In the genomic region with DNA sequence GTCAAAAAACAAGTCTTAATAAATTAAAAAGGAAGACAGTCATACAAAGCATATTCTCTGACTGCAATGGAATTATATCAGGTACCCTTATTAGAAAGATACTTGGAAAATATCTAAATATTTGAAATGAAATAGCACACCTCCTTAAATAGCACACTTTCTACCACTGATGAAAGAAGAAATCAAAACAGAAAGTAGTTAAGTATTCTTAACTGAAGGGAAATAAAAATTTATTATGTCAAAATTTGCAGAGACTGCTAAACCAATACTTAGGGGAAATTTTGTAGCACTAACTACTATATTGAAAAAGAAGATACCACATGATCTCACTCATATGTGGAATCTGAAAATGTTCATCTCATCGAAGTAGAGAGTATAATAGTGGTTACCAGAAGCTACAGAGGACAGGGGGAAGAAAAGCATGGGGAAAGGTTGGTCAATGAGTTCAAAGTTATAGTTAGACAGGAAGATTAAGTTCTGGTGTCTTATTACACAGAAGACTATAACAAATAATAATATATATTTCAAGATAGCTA, we compare ENCODE assay signal across 23 cellular contexts.
DNase-seq lines count a peak whose midpoint lies in the region; ATAC-seq, FAIRE-seq and TF ChIP-seq lines count a peak whose summit lies in the region.
"Had no signal": no experiment of that assay in that cellular context is flagged by ENCODE, and none has a peak within 500 bp of the region (broad histone marks: within the 10 kb centered on the region; RNA-seq: fewer than 3 reads in every experiment).

No MANE protein-coding gene starts in this region.

- no peak overlapping the region for H2AFZ ChIP-seq in osteoblast (ENCODE audit: low read length)
- H2AFZ ChIP-seq: PC-9 had no signal

- H4K20me1 ChIP-seq in osteoblast (ENCODE audit: insufficient read depth, low read length): no peaks in the 10 kb centered on the region

- H3K36me3 ChIP-seq in osteoblast (ENCODE audit: insufficient read depth, low read length): peaks cover 14% of the 10 kb centered on the region

- H3K9me3 ChIP-seq in osteoblast (ENCODE audit: low read depth, low read length): no peaks in the 10 kb centered on the region
- H3K9me3 ChIP-seq: SJSA1 had no signal

- H3K79me2 ChIP-seq in osteoblast (ENCODE audit: insufficient read depth, low read length): no peaks in the 10 kb centered on the region

- DNase-seq in memory B cell (ENCODE audit: low spot score in 2 of 2) (no peak), NCI-H187 (lab: John Stamatoyannopoulos, UW) (no peak), osteoblast (ENCODE audit: insufficient read length, low spot score, missing footprints) (no peak)
- no peak for DNase-seq in T-helper 2 cell treated with Interferon-gamma antibody and Interleukin-4, amounts not matched to agents 5 μg/mL and 100 μg/mL, for 36 hours (ENCODE audit: low spot score)
- DNase-seq: CD4-positive, CD25-positive, alpha-beta regulatory T cell; NCI-H1048; NCI-H1417; NCI-H1694; NCI-H2081; NCI-H2227 treated with DMSO at 0.1 percent for 48 hours; NCI-H526 treated with DMSO at 0.1 percent for 48 hours; PC-9; Right ventricle myocardium superior had no signal

- H3K27ac Mint-ChIP-seq in memory B cell: peak overlapping the region; percentile 8
- H3K27ac Mint-ChIP-seq in T-helper 2 cell treated with Interferon-gamma antibody and Interleukin-4, amounts not matched to agents 5 μg/mL and 100 μg/mL, for 36 hours: no peak overlapping the region
- H3K27ac Mint-ChIP-seq: CD4-positive, CD25-positive, alpha-beta regulatory T cell; IgD-negative memory B cell had no signal

- no peaks in the 10 kb centered on the region for H3K27me3 ChIP-seq in osteoblast (ENCODE audit: insufficient read depth, low read length)
- H3K27me3 ChIP-seq: BLaER1, SJSA1 had no signal

- no peak for TF ChIP-seq CTCF in osteoblast (IDR thresholded peaks at IDR 0.05; ENCODE audit: extremely low read depth, low read depth, low read length)

- H3K27me3 Mint-ChIP-seq in memory B cell: no peaks in the 10 kb centered on the region
- no peaks in the 10 kb centered on the region for H3K27me3 Mint-ChIP-seq in T-helper 2 cell treated with Interferon-gamma antibody and Interleukin-4, amounts not matched to agents 5 μg/mL and 100 μg/mL, for 36 hours (ENCODE audit: low read depth)
- H3K27me3 Mint-ChIP-seq: CD4-positive, CD25-positive, alpha-beta regulatory T cell; IgD-negative memory B cell had no signal

- H3K4me1 ChIP-seq in osteoblast (ENCODE audit: insufficient read depth, low read length): no peaks in the 10 kb centered on the region
- H3K4me1 ChIP-seq: BLaER1, SJSA1 had no signal

- peak; percentile 48 for FAIRE-seq in A204.1 (lab: Jason Lieb, UNC)
- FAIRE-seq: D721Med, GM18507, H1 had no signal

- H3K4me2 ChIP-seq in osteoblast (ENCODE audit: insufficient read depth, low read length): no peak overlapping the region
- H3K4me2 ChIP-seq: BLaER1, PC-9 had no signal

- H3K9me3 Mint-ChIP-seq in memory B cell: peaks cover 5% of the 10 kb centered on the region
- H3K9me3 Mint-ChIP-seq in T-helper 2 cell treated with Interferon-gamma antibody and Interleukin-4, amounts not matched to agents 5 μg/mL and 100 μg/mL, for 36 hours: peaks cover 20% of the 10 kb centered on the region

- ATAC-seq in GM18520 (IDR thresholded peaks at IDR 0.05; ENCODE audit: unreplicated experiment): peak; percentile 58
- peak; percentile 65 for ATAC-seq in HG02610 (IDR thresholded peaks at IDR 0.05; ENCODE audit: unreplicated experiment)
- no peak for ATAC-seq in memory B cell (ENCODE audit: low read depth)

- no peak overlapping the region for H3K27ac ChIP-seq in osteoblast (ENCODE audit: low read depth, low read length)
- H3K27ac ChIP-seq: BLaER1, HL-60, PC-9, SJSA1 had no signal

- H3K4me1 Mint-ChIP-seq in memory B cell: peaks cover 2% of the 10 kb centered on the region
- no peaks in the 10 kb centered on the region for H3K4me1 Mint-ChIP-seq in T-helper 2 cell treated with Interferon-gamma antibody and Interleukin-4, amounts not matched to agents 5 μg/mL and 100 μg/mL, for 36 hours (ENCODE audit: low read depth)

- H3K4me3 ChIP-seq in osteoblast (ENCODE audit: insufficient read depth, low read length): no peak overlapping the region
- H3K4me3 ChIP-seq: BLaER1, PC-9, SJSA1 had no signal

- H3K4me3 Mint-ChIP-seq in memory B cell: no peak overlapping the region
- no peak overlapping the region for H3K4me3 Mint-ChIP-seq in T-helper 2 cell treated with Interferon-gamma antibody and Interleukin-4, amounts not matched to agents 5 μg/mL and 100 μg/mL, for 36 hours
- H3K4me3 Mint-ChIP-seq: CD4-positive, CD25-positive, alpha-beta regulatory T cell; IgD-negative memory B cell had no signal

- peaks cover 25% of the 10 kb centered on the region for H3K36me3 Mint-ChIP-seq in memory B cell
- peaks cover 25% of the 10 kb centered on the region for H3K36me3 Mint-ChIP-seq in T-helper 2 cell treated with Interferon-gamma antibody and Interleukin-4, amounts not matched to agents 5 μg/mL and 100 μg/mL, for 36 hours (ENCODE audit: low read depth)
